Comparison of ENCODE assay signal across 8 cellular contexts in genomic region chr14:31419179-31420012, GRCh38. TPM values are rescaled to one million over a fixed set of nuclear protein-coding genes. Genes with fewer than 3 reads are reported as not detected.
DNase-seq lines count a peak whose midpoint lies in the region; TF ChIP-seq lines count a peak whose summit lies in the region.

No MANE protein-coding gene starts in this region.

- POLR2A ChIA-PET in PC-9 (lab: Charles Lee; ENCODE audit: unreplicated experiment) = interaction anchor here (0.6 kb wide), 4 partner anchors 31 to 510 kb away, joined by 3 to 5 read pairs (median 3); no protein-coding TSS in a partner anchor

- H3K4me3 ChIP-seq in PC-9 (peak overlapping the region; percentile 91), epithelial cell of proximal tubule (ENCODE audit: low read depth, low read length) (peak overlapping the region; percentile 99)

- no peaks in the 10 kb centered on the region for H3K36me3 ChIP-seq in PC-9 (ENCODE audit: low read depth)

- H2AFZ ChIP-seq in PC-9 = peak overlapping the region; percentile 85

- H3K4me1 Mint-ChIP-seq in osteocyte (ENCODE audit: unreplicated experiment) = peaks cover 25% of the 10 kb centered on the region

- H3K9me3 ChIP-seq in PC-9 (ENCODE audit: insufficient read depth, low read depth) = no peaks in the 10 kb centered on the region

- H3K27ac Mint-ChIP-seq in osteocyte (ENCODE audit: unreplicated experiment) = peak overlapping the region; percentile 93

- DNase-seq in DMS79 treated with DMSO at 0.1 percent for 48 hours (lab: John Stamatoyannopoulos, UW) = peak; percentile 71
- DNase-seq in DMS79 (lab: John Stamatoyannopoulos, UW) = no peak
- DNase-seq in PC-9 = no peak
- DNase-seq in epithelial cell of proximal tubule (ENCODE audit: low read depth) = no peak
- no peak for DNase-seq in osteocyte (ENCODE audit: extremely low spot score, unreplicated experiment)
- DNase-seq in NCI-H2029 treated with DMSO at 0.1 percent for 48 hours (lab: John Stamatoyannopoulos, UW) = no peak
- no peak for DNase-seq in stimulated activated CD4-positive, alpha-beta T cell treated with anti-CD3 and anti-CD28 coated beads, Interleukin-15, amount 100 ng/mL, for 24 hours
- DNase-seq in NCI-H524 treated with DMSO at 0.1 percent for 48 hours (lab: John Stamatoyannopoulos, UW) = no peak

- no peaks in the 10 kb centered on the region for H3K36me3 Mint-ChIP-seq in osteocyte (ENCODE audit: unreplicated experiment)

- no peak for TF ChIP-seq CTCF in PC-9 (conservative IDR thresholded peaks at IDR 0.05)
- TF ChIP-seq CTCF in epithelial cell of proximal tubule (conservative IDR thresholded peaks at IDR 0.05; ENCODE audit: low read depth, low read length) = no peak
- TF ChIP-seq CTCF in osteocyte (IDR thresholded peaks at IDR 0.05) = no peak

- H3K27me3 Mint-ChIP-seq in osteocyte (ENCODE audit: unreplicated experiment) = no peaks in the 10 kb centered on the region

- H3K9me3 Mint-ChIP-seq in osteocyte (ENCODE audit: unreplicated experiment) = no peaks in the 10 kb centered on the region

- H3K27me3 ChIP-seq in PC-9 (ENCODE audit: insufficient read depth, low read depth) = no peaks in the 10 kb centered on the region

- H3K27ac ChIP-seq in PC-9 = peak overlapping the region; percentile 64

- H3K4me3 Mint-ChIP-seq in osteocyte (ENCODE audit: unreplicated experiment) = peak overlapping the region; percentile 97

- intact Hi-C loops in PC-9 (cut with micrococcal nuclease; ENCODE audit: unreplicated experiment) = no loop called here

- BruUV-seq in PC-9 (replicated peaks; lab: Mats Ljungman, UMichigan) = no TSS peak

- peaks cover 7% of the 10 kb centered on the region for H3K4me1 ChIP-seq in PC-9 (replicated peaks; ENCODE audit: insufficient read depth)

- H3K9me2 ChIP-seq in PC-9 (ENCODE audit: insufficient read depth) = no peaks in the 10 kb centered on the region

- CTCF ChIA-PET in PC-9 (lab: Charles Lee) = no interaction called here

- H3K79me2 ChIP-seq in PC-9 (ENCODE audit: low read depth) = peaks cover 25% of the 10 kb centered on the region

- no peaks in the 10 kb centered on the region for H4K20me1 ChIP-seq in PC-9 (ENCODE audit: insufficient read depth)

- peaks cover 16% of the 10 kb centered on the region; the same call in 1 of the 2 replicates for H3F3A ChIP-seq in PC-9 (ENCODE audit: insufficient read depth, low read depth)

- H3K4me2 ChIP-seq in PC-9 = peak overlapping the region; percentile 89

RNA-seq across cellular contexts. Expression of gene HEATR5A, which starts 1.0 kb away (rescaled TPM):
- total RNA-seq in PC-9 (2021) (18.1 and 25.7 TPM in 2 replicates), epithelial cell of proximal tubule (11.5 and 11.6 TPM in 2 replicates), osteocyte (48.3 and 56.2 TPM in 2 replicates)

RNA-seq across cellular contexts. Expression of gene DTD2, which starts 37.9 kb away (rescaled TPM):
- total RNA-seq in PC-9 (2021) (9.5 and 10.1 TPM in 2 replicates), epithelial cell of proximal tubule (18.6 and 28.1 TPM in 2 replicates), osteocyte (25.5 and 26.5 TPM in 2 replicates)
